8 cellular contexts compared by ENCODE assay signal in the genomic region with DNA sequence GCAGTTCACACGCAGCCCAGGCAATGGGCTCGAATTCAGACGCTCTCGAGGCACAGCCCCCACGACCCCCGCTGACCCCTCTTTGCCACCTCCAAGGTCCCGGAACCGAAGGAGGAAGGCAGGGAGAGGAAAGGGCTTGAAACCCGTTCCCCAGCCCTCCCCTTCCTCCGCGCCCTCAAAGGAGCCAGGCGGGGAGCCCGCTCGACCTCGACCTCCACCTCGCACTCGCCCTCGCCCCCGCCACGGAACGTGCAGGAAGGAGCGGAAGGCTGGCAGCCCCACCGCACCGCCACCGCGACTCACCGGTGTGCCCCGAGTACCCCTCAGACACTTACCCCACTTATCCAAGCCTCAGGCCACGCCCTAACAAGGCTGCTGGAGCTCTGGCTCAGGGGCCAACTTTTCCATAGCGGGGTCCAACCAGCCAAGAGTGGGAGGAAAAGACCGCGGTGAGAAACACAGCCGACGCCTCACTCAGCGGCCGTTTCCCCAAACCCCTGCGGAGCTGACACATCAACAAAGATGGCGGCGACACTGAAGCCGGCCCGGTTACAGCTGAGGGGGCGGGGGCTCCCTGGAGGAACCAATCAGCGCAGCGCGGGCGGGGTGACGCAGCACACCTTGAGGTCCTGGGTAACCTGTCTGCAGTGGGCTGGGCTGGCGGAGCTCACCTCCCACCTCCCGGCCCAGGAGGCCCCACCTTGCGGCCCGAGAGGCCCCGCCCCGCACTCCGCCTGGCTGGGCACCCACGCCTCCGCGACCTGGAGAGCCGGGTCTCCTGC. TPM values are rescaled to one million over a fixed set of nuclear protein-coding genes. Genes with fewer than 3 reads are reported as not detected.
A peak's percentile ranks its signal among the peaks of the same experiment; 100 is the strongest.
DNase-seq lines count a peak whose midpoint lies in the region; ATAC-seq and TF ChIP-seq lines count a peak whose summit lies in the region.

A gene (minus strand): TSS at position 524 of the 782 bp plus-strand sequence. CDS start 10,935 bp downstream, outside the sequence.

- peaks cover 15 to 21% of the 10 kb centered on the region in 2 donors for H3K4me1 ChIP-seq in duodenal mucosa (ENCODE audit: control insufficient read depth in 1 of 2, insufficient read depth in 2 of 2, low read length in 2 of 2)

- H3K27ac ChIP-seq in CD4-positive, alpha-beta T cell (ENCODE audit: low read depth, low read length), result peak within 1 kb of the TSS; percentile 84
- peak within 1 kb of the TSS; percentile 93 for H3K27ac ChIP-seq in duodenal mucosa (ENCODE audit: low read depth, low read length)

- H3K27ac Mint-ChIP-seq in CD4-positive, alpha-beta T cell, result peak within 1 kb of the TSS; percentile 90
- H3K27ac Mint-ChIP-seq in activated CD8-positive, alpha-beta T cell treated with anti-CD3 and anti-CD28 coated beads for 36 hours, result peak within 1 kb of the TSS; percentile 98

- peak; percentile 97 for ATAC-seq in CD4-positive, alpha-beta T cell (ENCODE audit: poor library complexity)
- ATAC-seq in GM19438 (IDR thresholded peaks at IDR 0.05; ENCODE audit: low read depth, unreplicated experiment) (peak; percentile 99), HG03571 (IDR thresholded peaks at IDR 0.05; ENCODE audit: unreplicated experiment) (peak; percentile 99)
- ATAC-seq in activated CD8-positive, alpha-beta T cell treated with anti-CD3 and anti-CD28 coated beads for 36 hours, result peak; percentile 99

- peak in 1 of 2 donors; percentile 24 for TF ChIP-seq POLR2A in lower leg skin (IDR thresholded peaks at IDR 0.05)

- intact Hi-C loops in CD4-positive, alpha-beta T cell (cut with DNase I, micrococcal nuclease), result loop anchor here (5.0 to 10.0 kb wide), 6 partner anchors 317 to 1989 kb away; a partner anchor contains a TSS
- intact Hi-C loops in activated CD8-positive, alpha-beta T cell treated with anti-CD3 and anti-CD28 coated beads for 36 hours (cut with micrococcal nuclease), result loop anchor here (10.0 kb wide), 1 partner anchor 371 kb away; no protein-coding TSS in a partner anchor
- intact Hi-C loops in lower leg skin (cut with DNase I; ENCODE audit: low total_unique reads), result no loop called here

- H3K4me3 ChIP-seq in duodenal mucosa (ENCODE audit: low read depth in 1 of 2, low read length in 2 of 2) (peak within 1 kb of the TSS; percentile 95 to 98), lower leg skin (ENCODE audit: low read depth, poor library complexity, severe bottlenecking) (peak within 1 kb of the TSS; percentile 100)

- peaks cover under 1% of the 10 kb centered on the region for H3K9me3 Mint-ChIP-seq in CD4-positive, alpha-beta T cell
- H3K9me3 Mint-ChIP-seq in activated CD8-positive, alpha-beta T cell treated with anti-CD3 and anti-CD28 coated beads for 36 hours, result no peaks in the 10 kb centered on the region

- TF ChIP-seq CTCF in CD4-positive, alpha-beta T cell (IDR thresholded peaks at IDR 0.05), result no peak
- no peak for TF ChIP-seq CTCF in activated CD8-positive, alpha-beta T cell treated with anti-CD3 and anti-CD28 coated beads for 36 hours (IDR thresholded peaks at IDR 0.05)
- no peak for TF ChIP-seq CTCF in lower leg skin (IDR thresholded peaks at IDR 0.05)

- peaks cover 44% of the 10 kb centered on the region for H3K36me3 Mint-ChIP-seq in CD4-positive, alpha-beta T cell (ENCODE audit: low read depth)
- peaks cover 13% of the 10 kb centered on the region for H3K36me3 Mint-ChIP-seq in activated CD8-positive, alpha-beta T cell treated with anti-CD3 and anti-CD28 coated beads for 36 hours (ENCODE audit: low read depth)

- no peaks in the 10 kb centered on the region for H3K36me3 ChIP-seq in duodenal mucosa (ENCODE audit: control insufficient read depth in 1 of 2, insufficient read depth in 2 of 2, low read length in 2 of 2)

- H3K27me3 Mint-ChIP-seq in CD4-positive, alpha-beta T cell, result no peaks in the 10 kb centered on the region
- peaks cover 3% of the 10 kb centered on the region for H3K27me3 Mint-ChIP-seq in activated CD8-positive, alpha-beta T cell treated with anti-CD3 and anti-CD28 coated beads for 36 hours

- POLR2A ChIA-PET in CD4-positive, alpha-beta T cell (lab: Charles Lee), result interaction anchor here (0.7 to 1.9 kb wide), 22 partner anchors 8 to 1989 kb away, joined by 3 to 13 read pairs (median 3); a partner anchor contains a TSS
- POLR2A ChIA-PET in activated CD8-positive, alpha-beta T cell treated with anti-CD3 and anti-CD28 coated beads for 36 hours (lab: Charles Lee), result interaction anchor here (0.7 to 1.7 kb wide), 7 partner anchors 11 to 142 kb away, joined by 3 to 4 read pairs (median 3); a partner anchor contains a TSS

- CTCF ChIA-PET in CD4-positive, alpha-beta T cell (lab: Charles Lee), result interaction anchor here (0.9 to 1.3 kb wide), 4 partner anchors 130 to 648 kb away, joined by 3 to 5 read pairs (median 4); a partner anchor contains a TSS
- CTCF ChIA-PET in activated CD8-positive, alpha-beta T cell treated with anti-CD3 and anti-CD28 coated beads for 36 hours (lab: Charles Lee), result interaction anchor here (0.8 to 1.4 kb wide), 5 partner anchors 11 to 495 kb away, joined by 3 to 4 read pairs (median 3); a partner anchor contains a TSS

- H3K27me3 ChIP-seq in CD4-positive, alpha-beta T cell (ENCODE audit: control insufficient read depth, insufficient read depth, low read length), result no peaks in the 10 kb centered on the region
- H3K27me3 ChIP-seq in duodenal mucosa (ENCODE audit: control insufficient read depth in 1 of 2, insufficient read depth in 2 of 2, low read length in 2 of 2), result no peaks in the 10 kb centered on the region

- 0% methylated on average over 58 of the region's 58 CpGs for WGBS in lower leg skin, 2 donors

- H3K4me3 Mint-ChIP-seq in CD4-positive, alpha-beta T cell, result peak within 1 kb of the TSS; percentile 93
- H3K4me3 Mint-ChIP-seq in activated CD8-positive, alpha-beta T cell treated with anti-CD3 and anti-CD28 coated beads for 36 hours, result peak within 1 kb of the TSS; percentile 98

- peak; percentile 95 to 99 (median 98) for DNase-seq in CD4-positive, alpha-beta T cell
- DNase-seq in NCI-H82 treated with DMSO at 0.1 percent for 48 hours (lab: John Stamatoyannopoulos, UW; ENCODE audit: unreplicated experiment) (peak; percentile 64), lower leg skin (ENCODE audit: low spot score in 2 of 2) (peak; percentile 95 to 99)
- peak; percentile 99 for DNase-seq in activated CD8-positive, alpha-beta T cell treated with anti-CD3 and anti-CD28 coated beads for 36 hours
- peak; percentile 96 to 99 for DNase-seq in stimulated activated CD4-positive, alpha-beta T cell treated with anti-CD3 and anti-CD28 coated beads, Interleukin-4, amount 100 ng/mL, for 48 hours (ENCODE audit: low read depth in 2 of 2)

- H3K9ac ChIP-seq in duodenal mucosa (ENCODE audit: low read depth in 1 of 2, low read length in 2 of 2), result peak within 1 kb of the TSS; percentile 94 to 99

- H3K9me3 ChIP-seq in CD4-positive, alpha-beta T cell (ENCODE audit: control insufficient read depth, low read length), result no peaks in the 10 kb centered on the region
- H3K9me3 ChIP-seq in duodenal mucosa (ENCODE audit: control insufficient read depth in 1 of 2, low read length in 2 of 2), result peaks cover under 1 to 1% of the 10 kb centered on the region in 2 donors

- peaks cover 61% of the 10 kb centered on the region for H3K4me1 Mint-ChIP-seq in CD4-positive, alpha-beta T cell (ENCODE audit: low read depth)
- peaks cover 36% of the 10 kb centered on the region for H3K4me1 Mint-ChIP-seq in activated CD8-positive, alpha-beta T cell treated with anti-CD3 and anti-CD28 coated beads for 36 hours (ENCODE audit: low read depth)

RNA-seq across cellular contexts. Expression of the gene that starts here (rescaled TPM):
- total RNA-seq in CD4-positive, alpha-beta T cell, result 10 to 100 TPM; 55.0 to 55.9 TPM
- 10 to 100 TPM; 10.5 to 11.6 TPM for total RNA-seq in activated CD8-positive, alpha-beta T cell treated with anti-CD3 and anti-CD28 coated beads for 36 hours
- 10 to 100 TPM; 24.4 to 83.4 (median 33.0) TPM for total RNA-seq in lower leg skin

Comparison
In these comparisons a context has a peak if more than half of its experiments do, and no peak if none do; other contexts are left out.
1. Peak in every context shown above with its lines: DNase-seq, ATAC-seq, H3K4me3 ChIP-seq and H3K27ac ChIP-seq.